1 cellular context compared by ENCODE assay signal in the genomic region with DNA sequence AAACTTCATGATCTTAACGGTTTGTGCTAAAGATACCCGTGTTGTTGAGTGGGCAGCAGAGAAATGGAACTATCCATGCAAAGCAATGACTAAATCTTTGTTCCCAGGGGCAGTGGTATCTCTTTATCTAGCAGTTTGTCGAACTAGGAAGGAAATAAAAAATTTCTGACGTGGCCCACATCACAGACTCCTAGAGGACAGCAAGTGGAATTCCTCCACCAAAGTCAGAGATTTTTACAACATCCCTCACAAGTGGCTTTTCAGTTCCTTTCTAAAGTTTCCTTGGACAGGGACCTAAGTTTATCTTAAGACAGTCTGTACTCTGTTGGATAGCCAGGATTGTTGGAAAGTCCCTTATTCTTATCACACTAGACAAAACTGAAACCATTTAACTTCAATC.
TF ChIP-seq lines count a peak whose summit lies in the region.

No MANE protein-coding gene starts in this region.

TF ChIP-seq in WTC11, 78 proteins besides CTCF, POLR2A, EP300 and RAD21:
- TF ChIP-seq, protein P1, sequence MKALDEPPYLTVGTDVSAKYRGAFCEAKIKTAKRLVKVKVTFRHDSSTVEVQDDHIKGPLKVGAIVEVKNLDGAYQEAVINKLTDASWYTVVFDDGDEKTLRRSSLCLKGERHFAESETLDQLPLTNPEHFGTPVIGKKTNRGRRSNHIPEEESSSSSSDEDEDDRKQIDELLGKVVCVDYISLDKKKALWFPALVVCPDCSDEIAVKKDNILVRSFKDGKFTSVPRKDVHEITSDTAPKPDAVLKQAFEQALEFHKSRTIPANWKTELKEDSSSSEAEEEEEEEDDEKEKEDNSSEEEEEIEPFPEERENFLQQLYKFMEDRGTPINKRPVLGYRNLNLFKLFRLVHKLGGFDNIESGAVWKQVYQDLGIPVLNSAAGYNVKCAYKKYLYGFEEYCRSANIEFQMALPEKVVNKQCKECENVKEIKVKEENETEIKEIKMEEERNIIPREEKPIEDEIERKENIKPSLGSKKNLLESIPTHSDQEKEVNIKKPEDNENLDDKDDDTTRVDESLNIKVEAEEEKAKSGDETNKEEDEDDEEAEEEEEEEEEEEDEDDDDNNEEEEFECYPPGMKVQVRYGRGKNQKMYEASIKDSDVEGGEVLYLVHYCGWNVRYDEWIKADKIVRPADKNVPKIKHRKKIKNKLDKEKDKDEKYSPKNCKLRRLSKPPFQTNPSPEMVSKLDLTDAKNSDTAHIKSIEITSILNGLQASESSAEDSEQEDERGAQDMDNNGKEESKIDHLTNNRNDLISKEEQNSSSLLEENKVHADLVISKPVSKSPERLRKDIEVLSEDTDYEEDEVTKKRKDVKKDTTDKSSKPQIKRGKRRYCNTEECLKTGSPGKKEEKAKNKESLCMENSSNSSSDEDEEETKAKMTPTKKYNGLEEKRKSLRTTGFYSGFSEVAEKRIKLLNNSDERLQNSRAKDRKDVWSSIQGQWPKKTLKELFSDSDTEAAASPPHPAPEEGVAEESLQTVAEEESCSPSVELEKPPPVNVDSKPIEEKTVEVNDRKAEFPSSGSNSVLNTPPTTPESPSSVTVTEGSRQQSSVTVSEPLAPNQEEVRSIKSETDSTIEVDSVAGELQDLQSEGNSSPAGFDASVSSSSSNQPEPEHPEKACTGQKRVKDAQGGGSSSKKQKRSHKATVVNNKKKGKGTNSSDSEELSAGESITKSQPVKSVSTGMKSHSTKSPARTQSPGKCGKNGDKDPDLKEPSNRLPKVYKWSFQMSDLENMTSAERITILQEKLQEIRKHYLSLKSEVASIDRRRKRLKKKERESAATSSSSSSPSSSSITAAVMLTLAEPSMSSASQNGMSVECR (CRISPR knock-in tag; IDR thresholded peaks at IDR 0.05; ENCODE audit: borderline replicate concordance) = no peak
- TF ChIP-seq, protein P2, sequence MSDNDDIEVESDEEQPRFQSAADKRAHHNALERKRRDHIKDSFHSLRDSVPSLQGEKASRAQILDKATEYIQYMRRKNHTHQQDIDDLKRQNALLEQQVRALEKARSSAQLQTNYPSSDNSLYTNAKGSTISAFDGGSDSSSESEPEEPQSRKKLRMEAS (CRISPR knock-in tag; IDR thresholded peaks at IDR 0.05) = no peak
- TF ChIP-seq, protein P3, sequence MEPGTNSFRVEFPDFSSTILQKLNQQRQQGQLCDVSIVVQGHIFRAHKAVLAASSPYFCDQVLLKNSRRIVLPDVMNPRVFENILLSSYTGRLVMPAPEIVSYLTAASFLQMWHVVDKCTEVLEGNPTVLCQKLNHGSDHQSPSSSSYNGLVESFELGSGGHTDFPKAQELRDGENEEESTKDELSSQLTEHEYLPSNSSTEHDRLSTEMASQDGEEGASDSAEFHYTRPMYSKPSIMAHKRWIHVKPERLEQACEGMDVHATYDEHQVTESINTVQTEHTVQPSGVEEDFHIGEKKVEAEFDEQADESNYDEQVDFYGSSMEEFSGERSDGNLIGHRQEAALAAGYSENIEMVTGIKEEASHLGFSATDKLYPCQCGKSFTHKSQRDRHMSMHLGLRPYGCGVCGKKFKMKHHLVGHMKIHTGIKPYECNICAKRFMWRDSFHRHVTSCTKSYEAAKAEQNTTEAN (CRISPR knock-in tag; IDR thresholded peaks at IDR 0.05) = no peak
- TF ChIP-seq NR2C2 (CRISPR knock-in tag; IDR thresholded peaks at IDR 0.05) = no peak
- TF ChIP-seq SOX15 (CRISPR knock-in tag; IDR thresholded peaks at IDR 0.05) = no peak
- TF ChIP-seq, protein P4, sequence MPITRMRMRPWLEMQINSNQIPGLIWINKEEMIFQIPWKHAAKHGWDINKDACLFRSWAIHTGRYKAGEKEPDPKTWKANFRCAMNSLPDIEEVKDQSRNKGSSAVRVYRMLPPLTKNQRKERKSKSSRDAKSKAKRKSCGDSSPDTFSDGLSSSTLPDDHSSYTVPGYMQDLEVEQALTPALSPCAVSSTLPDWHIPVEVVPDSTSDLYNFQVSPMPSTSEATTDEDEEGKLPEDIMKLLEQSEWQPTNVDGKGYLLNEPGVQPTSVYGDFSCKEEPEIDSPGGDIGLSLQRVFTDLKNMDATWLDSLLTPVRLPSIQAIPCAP (CRISPR knock-in tag; IDR thresholded peaks at IDR 0.05) = no peak
- no peak for TF ChIP-seq TCF7 (CRISPR knock-in tag; IDR thresholded peaks at IDR 0.05; ENCODE audit: low read depth)
- TF ChIP-seq ATF6 (CRISPR knock-in tag; IDR thresholded peaks at IDR 0.05) = no peak
- no peak for TF ChIP-seq ETV6 (CRISPR knock-in tag; IDR thresholded peaks at IDR 0.05)
- TF ChIP-seq SP1 (CRISPR knock-in tag; conservative IDR thresholded peaks at IDR 0.05) = no peak
- TF ChIP-seq ELF4 (CRISPR knock-in tag; IDR thresholded peaks at IDR 0.05; ENCODE audit: low read depth) = no peak
- TF ChIP-seq KAT7 (CRISPR knock-in tag; IDR thresholded peaks at IDR 0.05; ENCODE audit: borderline replicate concordance) = no peak
